In the genomic region with DNA sequence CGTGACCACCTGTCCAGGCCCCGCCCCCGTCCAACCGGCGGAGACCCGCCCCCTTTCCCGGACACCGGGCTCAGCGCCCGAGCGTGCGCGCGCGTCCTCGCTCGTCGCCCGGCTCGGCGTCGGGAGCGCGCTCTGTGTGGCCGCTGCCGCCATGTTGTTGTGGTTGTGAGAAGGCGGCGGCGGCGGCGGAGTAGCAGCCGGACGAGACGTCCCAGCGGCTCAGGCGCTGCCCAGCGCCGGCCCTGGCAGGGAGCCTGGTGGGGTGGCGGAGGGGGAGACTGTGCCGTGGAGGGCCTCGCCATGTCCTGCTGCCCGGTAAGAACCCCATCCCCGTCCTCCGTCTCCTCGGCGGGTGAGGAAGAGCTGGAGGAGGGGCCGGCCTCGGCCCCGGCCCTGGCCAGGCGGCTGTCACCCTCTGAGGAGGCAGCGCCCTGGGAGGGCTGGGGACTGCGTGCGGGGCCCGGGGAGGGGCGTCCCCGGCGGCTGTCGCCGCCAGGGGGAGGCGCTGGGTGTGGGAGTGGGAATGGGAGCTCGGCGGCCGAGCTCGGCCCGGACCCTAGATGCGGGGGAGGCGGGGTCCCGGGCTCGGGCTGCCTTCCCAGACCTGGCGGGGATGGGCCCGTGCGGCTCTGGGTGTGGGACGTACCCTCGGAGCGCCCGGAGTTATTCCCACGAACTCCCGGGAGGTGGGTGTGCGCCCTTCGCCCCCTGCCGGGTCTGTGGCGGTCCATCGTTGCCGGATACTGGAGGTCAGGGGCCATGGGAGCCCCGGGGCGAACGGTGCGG, we compare ENCODE assay signal across 8 cellular contexts. TPM values are rescaled to one million over a fixed set of nuclear protein-coding genes. Genes with fewer than 3 reads are reported as not detected.
DNase-seq lines count a peak whose midpoint lies in the region; ATAC-seq and TF ChIP-seq lines count a peak whose summit lies in the region.

A gene (plus strand): TSS at position 130 of the 786 bp plus-strand sequence. CDS start 87,886 bp downstream, outside the sequence.

- H3K36me3 ChIP-seq in duodenal mucosa (ENCODE audit: control insufficient read depth in 1 of 2, insufficient read depth in 2 of 2, low read length in 2 of 2) (no peaks in the 10 kb centered on the region), lower lobe of right lung (no peaks in the 10 kb centered on the region)

- H3K4me3 ChIP-seq in duodenal mucosa (ENCODE audit: low read depth in 1 of 2, low read length in 2 of 2) (peak within 1 kb of the TSS; percentile 85 to 89), lower lobe of right lung (peak within 1 kb of the TSS; percentile 88)

- peaks cover 8 to 23% of the 10 kb centered on the region in 2 donors for H3K4me1 ChIP-seq in duodenal mucosa (ENCODE audit: control insufficient read depth in 1 of 2, insufficient read depth in 2 of 2, low read length in 2 of 2)
- H3K4me1 ChIP-seq in lower lobe of right lung, result peaks cover 36% of the 10 kb centered on the region

- intact Hi-C loops in activated CD8-positive, alpha-beta T cell treated with anti-CD3 and anti-CD28 coated beads for 36 hours (cut with micrococcal nuclease), result no loop called here
- intact Hi-C loops in lower lobe of right lung (cut with DNase I), result no loop called here

- H3K36me3 Mint-ChIP-seq in activated CD8-positive, alpha-beta T cell treated with anti-CD3 and anti-CD28 coated beads for 36 hours (ENCODE audit: low read depth), result no peaks in the 10 kb centered on the region

- ATAC-seq in GM19023 (IDR thresholded peaks at IDR 0.05; ENCODE audit: unreplicated experiment), result peak; percentile 66
- peak; percentile 70 for ATAC-seq in HG03439 (IDR thresholded peaks at IDR 0.05; ENCODE audit: unreplicated experiment)
- ATAC-seq in activated CD8-positive, alpha-beta T cell treated with anti-CD3 and anti-CD28 coated beads for 36 hours, result peak; percentile 83
- peak; percentile 92 to 95 for ATAC-seq in lower lobe of right lung

- H3K4me3 Mint-ChIP-seq in activated CD8-positive, alpha-beta T cell treated with anti-CD3 and anti-CD28 coated beads for 36 hours, result peak within 1 kb of the TSS; percentile 81

- H3K27me3 ChIP-seq in duodenal mucosa (ENCODE audit: control insufficient read depth in 1 of 2, insufficient read depth in 2 of 2, low read length in 2 of 2) (no peaks in the 10 kb centered on the region), lower lobe of right lung (ENCODE audit: low read depth) (no peaks in the 10 kb centered on the region)

- TF ChIP-seq CTCF in AG09319 (IDR thresholded peaks at IDR 0.05; ENCODE audit: low read depth, low read length) (peak; percentile 14), lower lobe of right lung (IDR thresholded peaks at IDR 0.05) (peak; percentile 35)
- peak; percentile 40 for TF ChIP-seq CTCF in activated CD8-positive, alpha-beta T cell treated with anti-CD3 and anti-CD28 coated beads for 36 hours (IDR thresholded peaks at IDR 0.05)

- peak within 1 kb of the TSS; percentile 80 for H3K27ac Mint-ChIP-seq in activated CD8-positive, alpha-beta T cell treated with anti-CD3 and anti-CD28 coated beads for 36 hours

- H3K9me3 ChIP-seq in duodenal mucosa (ENCODE audit: control insufficient read depth in 1 of 2, low read length in 2 of 2), result no peaks in the 10 kb centered on the region
- H3K9me3 ChIP-seq in lower lobe of right lung, result no peaks in the 10 kb centered on the region

- H3K27ac ChIP-seq in duodenal mucosa (ENCODE audit: low read depth, low read length) (peak within 1 kb of the TSS; percentile 94), lower lobe of right lung (peak within 1 kb of the TSS; percentile 95)

- CTCF ChIA-PET in activated CD8-positive, alpha-beta T cell treated with anti-CD3 and anti-CD28 coated beads for 36 hours (lab: Charles Lee), result interaction anchor here (0.8 to 1.0 kb wide), 2 partner anchors 46 to 122 kb away, joined by 3 read pairs; no protein-coding TSS in a partner anchor

- DNase-seq in AG09319 (ENCODE audit: extremely low read depth, low read depth) (no peak), NCI-H774 (lab: John Stamatoyannopoulos, UW) (peak; percentile 70), lower lobe of right lung (peak; percentile 96)
- DNase-seq in activated CD8-positive, alpha-beta T cell treated with anti-CD3 and anti-CD28 coated beads for 36 hours, result peak; percentile 94
- peak; percentile 79 to 97 (median 88) for DNase-seq in stimulated activated CD4-positive, alpha-beta T cell treated with anti-CD3 and anti-CD28 coated beads, TNF-alpha, amount 100 ng/mL, for 1 hour (ENCODE audit: low read depth in 3 of 3, low spot score in 1 of 3)

- peaks cover 2% of the 10 kb centered on the region for H3K27me3 Mint-ChIP-seq in activated CD8-positive, alpha-beta T cell treated with anti-CD3 and anti-CD28 coated beads for 36 hours

- no peaks in the 10 kb centered on the region for H3K9me3 Mint-ChIP-seq in activated CD8-positive, alpha-beta T cell treated with anti-CD3 and anti-CD28 coated beads for 36 hours

- H3K4me1 Mint-ChIP-seq in activated CD8-positive, alpha-beta T cell treated with anti-CD3 and anti-CD28 coated beads for 36 hours (ENCODE audit: low read depth), result peaks cover 8% of the 10 kb centered on the region

- H3K9ac ChIP-seq in duodenal mucosa (ENCODE audit: low read depth in 1 of 2, low read length in 2 of 2), result peak within 1 kb of the TSS; percentile 51 to 81

- POLR2A ChIA-PET in activated CD8-positive, alpha-beta T cell treated with anti-CD3 and anti-CD28 coated beads for 36 hours (lab: Charles Lee), result interaction anchor here (0.6 to 0.8 kb wide), 3 partner anchors 11 to 1490 kb away, joined by 3 to 6 read pairs (median 3); no protein-coding TSS in a partner anchor

RNA-seq across cellular contexts. Expression of the gene that starts here (rescaled TPM):
- 10 to 100 TPM; 19.5 to 21.3 TPM for total RNA-seq in activated CD8-positive, alpha-beta T cell treated with anti-CD3 and anti-CD28 coated beads for 36 hours
- 58.9 TPM for total RNA-seq in lower lobe of right lung
